ENCODE assay signal across 16 cellular contexts in the genomic region with DNA sequence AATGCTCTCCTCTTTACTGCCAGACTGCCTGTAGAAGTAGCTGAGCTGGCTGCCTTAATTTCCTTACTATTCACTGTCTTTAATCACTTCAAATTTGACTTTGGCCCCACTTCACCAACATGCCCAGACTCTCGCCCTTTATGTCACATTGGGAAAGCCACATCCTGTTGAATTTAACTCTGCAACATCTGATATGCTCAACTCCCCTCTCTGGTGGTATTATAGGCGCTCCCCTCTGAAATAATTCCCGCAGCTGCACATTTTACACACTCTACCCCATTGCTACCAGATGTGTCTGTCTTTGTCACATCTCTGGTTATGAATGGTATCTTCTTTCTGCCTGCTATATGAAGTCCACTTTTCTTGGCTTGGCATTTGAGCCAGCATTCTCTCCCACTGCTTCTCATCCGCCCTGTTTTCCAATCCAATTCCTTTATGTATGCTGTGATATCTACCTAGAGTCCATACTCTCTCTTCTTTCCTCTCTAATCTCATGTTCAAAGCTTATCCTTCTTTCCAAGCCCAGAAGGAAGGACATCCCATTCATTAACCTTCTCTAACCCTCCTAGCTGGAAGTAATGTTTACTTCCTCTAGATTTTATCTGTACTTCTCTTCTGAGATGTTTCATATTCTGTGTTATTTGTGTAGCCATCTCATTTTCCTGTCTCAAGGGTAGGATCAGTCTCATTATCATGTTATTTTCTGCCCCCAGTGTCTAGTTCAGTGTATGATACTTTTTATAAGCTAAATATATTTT.
DNase-seq lines count a peak whose midpoint lies in the region; ATAC-seq lines count a peak whose summit lies in the region.
"Had no signal": no experiment of that assay in that cellular context is flagged by ENCODE, and none has a peak within 500 bp of the region (broad histone marks: within the 10 kb centered on the region; RNA-seq: fewer than 3 reads in every experiment).

No MANE protein-coding gene starts in this region.

- intact Hi-C loops in left colon (cut with DNase I, micrococcal nuclease), result no loop called here
- intact Hi-C loops in activated naive CD4-positive, alpha-beta T cell treated with anti-CD3 and anti-CD28 coated beads for 36 hours (cut with micrococcal nuclease), result loop anchor here (1.0 kb wide), 1 partner anchor 22 kb away; no protein-coding TSS in a partner anchor

- CTCF ChIA-PET in activated naive CD4-positive, alpha-beta T cell treated with anti-CD3 and anti-CD28 coated beads for 36 hours (lab: Charles Lee), result interaction anchor here (1.0 kb wide), 1 partner anchor 103 kb away, joined by 3 read pairs; no protein-coding TSS in a partner anchor

- no peaks in the 10 kb centered on the region for H3K27me3 Mint-ChIP-seq in activated naive CD8-positive, alpha-beta T cell treated with anti-CD3 and anti-CD28 coated beads, Interleukin-2, amount 50 U/mL, for 24 hours
- no peaks in the 10 kb centered on the region for H3K27me3 Mint-ChIP-seq in natural killer cell treated with Interleukin-12 subunit alpha and Interleukin-12 subunit beta and Interleukin-15 and Interleukin-18, amount 100 ng/mL, for 72 hours
- no peaks in the 10 kb centered on the region for H3K27me3 Mint-ChIP-seq in activated T-helper 17 cell treated with anti-CD3 and anti-CD28 coated beads, Interleukin-2, amount 50 U/mL, for 72 hours
- H3K27me3 Mint-ChIP-seq in activated naive CD4-positive, alpha-beta T cell treated with anti-CD3 and anti-CD28 coated beads for 36 hours (ENCODE audit: low read depth), result no peaks in the 10 kb centered on the region

- H3K36me3 Mint-ChIP-seq in activated naive CD8-positive, alpha-beta T cell treated with anti-CD3 and anti-CD28 coated beads, Interleukin-2, amount 50 U/mL, for 24 hours (ENCODE audit: low read depth), result no peaks in the 10 kb centered on the region
- H3K36me3 Mint-ChIP-seq in natural killer cell treated with Interleukin-12 subunit alpha and Interleukin-12 subunit beta and Interleukin-15 and Interleukin-18, amount 100 ng/mL, for 72 hours, result no peaks in the 10 kb centered on the region
- no peaks in the 10 kb centered on the region for H3K36me3 Mint-ChIP-seq in activated T-helper 17 cell treated with anti-CD3 and anti-CD28 coated beads, Interleukin-2, amount 50 U/mL, for 72 hours (ENCODE audit: low read depth)
- H3K36me3 Mint-ChIP-seq in activated naive CD4-positive, alpha-beta T cell treated with anti-CD3 and anti-CD28 coated beads for 36 hours (ENCODE audit: low read depth), result no peaks in the 10 kb centered on the region

- H3K4me3 Mint-ChIP-seq in activated naive CD8-positive, alpha-beta T cell treated with anti-CD3 and anti-CD28 coated beads, Interleukin-2, amount 50 U/mL, for 24 hours, result no peak overlapping the region
- peak overlapping the region; percentile 38 for H3K4me3 Mint-ChIP-seq in natural killer cell treated with Interleukin-12 subunit alpha and Interleukin-12 subunit beta and Interleukin-15 and Interleukin-18, amount 100 ng/mL, for 72 hours
- H3K4me3 Mint-ChIP-seq in activated T-helper 17 cell treated with anti-CD3 and anti-CD28 coated beads, Interleukin-2, amount 50 U/mL, for 72 hours, result no peak overlapping the region
- no peak overlapping the region for H3K4me3 Mint-ChIP-seq in activated naive CD4-positive, alpha-beta T cell treated with anti-CD3 and anti-CD28 coated beads for 36 hours

- peak; percentile 32 for DNase-seq in GF-D8 (lab: John Stamatoyannopoulos, UW)
- peak; percentile 22 for DNase-seq in LHCN-M2 (ENCODE audit: low read depth)
- DNase-seq in activated naive CD8-positive, alpha-beta T cell treated with anti-CD3 and anti-CD28 coated beads, Interleukin-2, amount 50 U/mL, for 24 hours, result no peak
- no peak for DNase-seq in natural killer cell treated with Interleukin-12 subunit alpha and Interleukin-12 subunit beta and Interleukin-15 and Interleukin-18, amount 100 ng/mL, for 72 hours (ENCODE audit: low spot score)
- DNase-seq in germinal center (ENCODE audit: low spot score), result no peak
- DNase-seq in left colon, result no peak
- no peak for DNase-seq in activated naive CD4-positive, alpha-beta T cell treated with anti-CD3 and anti-CD28 coated beads for 36 hours
- DNase-seq: body of pancreas; dorsolateral prefrontal cortex; esophagus squamous epithelium; NCI-H2227 treated with DMSO at 0.1 percent for 48 hours; NK-92 treated with Interleukin-12 subunit alpha and Interleukin-12 subunit beta, amount 100 ng/mL, for 24 hours; pancreas; SHP77; trophoblast cell had no signal

- no peaks in the 10 kb centered on the region for H3K9me3 Mint-ChIP-seq in activated naive CD8-positive, alpha-beta T cell treated with anti-CD3 and anti-CD28 coated beads, Interleukin-2, amount 50 U/mL, for 24 hours
- no peaks in the 10 kb centered on the region for H3K9me3 Mint-ChIP-seq in natural killer cell treated with Interleukin-12 subunit alpha and Interleukin-12 subunit beta and Interleukin-15 and Interleukin-18, amount 100 ng/mL, for 72 hours
- no peaks in the 10 kb centered on the region for H3K9me3 Mint-ChIP-seq in activated T-helper 17 cell treated with anti-CD3 and anti-CD28 coated beads, Interleukin-2, amount 50 U/mL, for 72 hours
- H3K9me3 Mint-ChIP-seq in activated naive CD4-positive, alpha-beta T cell treated with anti-CD3 and anti-CD28 coated beads for 36 hours, result no peaks in the 10 kb centered on the region

- peak; percentile 56 for ATAC-seq in activated naive CD8-positive, alpha-beta T cell treated with anti-CD3 and anti-CD28 coated beads, Interleukin-2, amount 50 U/mL, for 24 hours
- ATAC-seq in natural killer cell treated with Interleukin-12 subunit alpha and Interleukin-12 subunit beta and Interleukin-15 and Interleukin-18, amount 100 ng/mL, for 72 hours, result no peak
- no peak for ATAC-seq in activated T-helper 17 cell treated with anti-CD3 and anti-CD28 coated beads, Interleukin-2, amount 50 U/mL, for 72 hours (replicated peaks)
- ATAC-seq in left colon, result no peak
- ATAC-seq: body of pancreas, pancreas had no signal

- H3K4me1 Mint-ChIP-seq in activated naive CD8-positive, alpha-beta T cell treated with anti-CD3 and anti-CD28 coated beads, Interleukin-2, amount 50 U/mL, for 24 hours, result peaks cover 27% of the 10 kb centered on the region
- H3K4me1 Mint-ChIP-seq in natural killer cell treated with Interleukin-12 subunit alpha and Interleukin-12 subunit beta and Interleukin-15 and Interleukin-18, amount 100 ng/mL, for 72 hours (ENCODE audit: low read depth in 2 of 2), result peaks cover 14 to 16% of the 10 kb centered on the region in 2 donors
- H3K4me1 Mint-ChIP-seq in activated T-helper 17 cell treated with anti-CD3 and anti-CD28 coated beads, Interleukin-2, amount 50 U/mL, for 72 hours, result peaks cover 8% of the 10 kb centered on the region
- peaks cover 21% of the 10 kb centered on the region for H3K4me1 Mint-ChIP-seq in activated naive CD4-positive, alpha-beta T cell treated with anti-CD3 and anti-CD28 coated beads for 36 hours (ENCODE audit: low read depth)

- H3K27ac Mint-ChIP-seq in activated naive CD8-positive, alpha-beta T cell treated with anti-CD3 and anti-CD28 coated beads, Interleukin-2, amount 50 U/mL, for 24 hours, result no peak overlapping the region
- no peak overlapping the region for H3K27ac Mint-ChIP-seq in natural killer cell treated with Interleukin-12 subunit alpha and Interleukin-12 subunit beta and Interleukin-15 and Interleukin-18, amount 100 ng/mL, for 72 hours
- no peak overlapping the region for H3K27ac Mint-ChIP-seq in activated T-helper 17 cell treated with anti-CD3 and anti-CD28 coated beads, Interleukin-2, amount 50 U/mL, for 72 hours
- H3K27ac Mint-ChIP-seq in activated naive CD4-positive, alpha-beta T cell treated with anti-CD3 and anti-CD28 coated beads for 36 hours, result no peak overlapping the region

Comparison
In these comparisons a context has a peak if more than half of its experiments do, and no peak if none do; other contexts are left out.
1. DNase-seq: peak in GF-D8 (single experiment) and LHCN-M2 (single experiment); none in activated naive CD8-positive, alpha-beta T cell treated with anti-CD3 and anti-CD28 coated beads, Interleukin-2, amount 50 U/mL, for 24 hours (single experiment), natural killer cell treated with Interleukin-12 subunit alpha and Interleukin-12 subunit beta and Interleukin-15 and Interleukin-18, amount 100 ng/mL, for 72 hours (single experiment), germinal center (single experiment), left colon (0 of 2) and activated naive CD4-positive, alpha-beta T cell treated with anti-CD3 and anti-CD28 coated beads for 36 hours (single experiment).